In genomic region chr1:183588827-183589226, GRCh38 we compare ENCODE assay signal across 10 cellular contexts. TPM values are rescaled to one million over a fixed set of nuclear protein-coding genes. Genes with fewer than 3 reads are reported as not detected.
DNase-seq lines count a peak whose midpoint lies in the region; ATAC-seq, FAIRE-seq and TF ChIP-seq lines count a peak whose summit lies in the region.
"Had no signal": no experiment of that assay in that cellular context is flagged by ENCODE, and none has a peak within 500 bp of the region (broad histone marks: within the 10 kb centered on the region; RNA-seq: fewer than 3 reads in every experiment).

No MANE protein-coding gene starts in this region.

- CTCF ChIA-PET in Calu3 (lab: Charles Lee) (interaction anchor here (0.6 to 1.8 kb wide), 5 partner anchors 11 to 307 kb away, joined by 3 to 14 read pairs (median 4); no protein-coding TSS in a partner anchor), WTC11 (lab: Charles Lee) (no interaction called here)

- H3K27ac Mint-ChIP-seq in Calu3 (ENCODE audit: unreplicated experiment) (no peak overlapping the region), WTC11 (no peak overlapping the region)

- H3K4me3 Mint-ChIP-seq in Calu3 (ENCODE audit: low read depth, unreplicated experiment) (no peak overlapping the region), WTC11 (no peak overlapping the region)

- TF ChIP-seq CTCF in Calu3 (IDR thresholded peaks at IDR 0.05; ENCODE audit: unreplicated experiment) (no peak), epithelial cell of esophagus (IDR thresholded peaks at IDR 0.05; ENCODE audit: insufficient read depth, low read depth, low read length, missing control alignments) (no peak), kidney (IDR thresholded peaks at IDR 0.05; ENCODE audit: borderline replicate concordance, extremely low read depth, insufficient read depth) (no peak), WTC11 (IDR thresholded peaks at IDR 0.05) (no peak)

- H3K36me3 ChIP-seq in kidney (ENCODE audit: control insufficient read depth in 1 of 2, insufficient read depth in 2 of 2, low read length in 2 of 2), result no peaks in the 10 kb centered on the region
- H3K36me3 ChIP-seq: ascending aorta had no signal

- POLR2A ChIA-PET in WTC11 (lab: Charles Lee), result no interaction called here

- intact Hi-C loops in Calu3 (cut with micrococcal nuclease; ENCODE audit: unreplicated experiment) (no loop called here), kidney (cut with DNase I) (no loop called here)

- no peaks in the 10 kb centered on the region for H3K4me1 ChIP-seq in kidney (ENCODE audit: control insufficient read depth in 1 of 2, insufficient read depth in 1 of 2, low read depth in 1 of 2, low read length in 2 of 2)
- H3K4me1 ChIP-seq: ascending aorta had no signal

- H3K27ac ChIP-seq in kidney (ENCODE audit: low read depth in 2 of 2, low read length in 2 of 2), result no peak overlapping the region

- DNase-seq in Calu3 (peak; percentile 30), LoVo (ENCODE audit: low spot score) (peak; percentile 44), epithelial cell of esophagus (ENCODE audit: low read depth) (peak; percentile 36), pons (ENCODE audit: low spot score) (peak; percentile 81), 8988T (no peak), kidney (no peak), WTC11 (ENCODE audit: low spot score) (no peak)
- DNase-seq: Karpas-422 had no signal

- H3K36me3 Mint-ChIP-seq in Calu3 (ENCODE audit: insufficient read depth, unreplicated experiment) (no peaks in the 10 kb centered on the region), WTC11 (no peaks in the 10 kb centered on the region)

- H3K27me3 Mint-ChIP-seq in Calu3 (ENCODE audit: unreplicated experiment) (no peaks in the 10 kb centered on the region), WTC11 (ENCODE audit: low read depth) (no peaks in the 10 kb centered on the region)

- peaks cover 32% of the 10 kb centered on the region for H3K4me1 Mint-ChIP-seq in Calu3 (ENCODE audit: low read depth, unreplicated experiment)
- peaks cover 39% of the 10 kb centered on the region for H3K4me1 Mint-ChIP-seq in WTC11

- BruUV-seq in Calu3 (replicated peaks; lab: Mats Ljungman, UMichigan), result no TSS peak

- no peak for ATAC-seq in WTC11
- no peak for ATAC-seq in HG02884 (IDR thresholded peaks at IDR 0.05; ENCODE audit: unreplicated experiment)

- FAIRE-seq in kidney (lab: Jason Lieb, UNC), result no peak

- H3K9me3 ChIP-seq in kidney (ENCODE audit: control insufficient read depth in 1 of 2, low read length in 2 of 2), result no peaks in the 10 kb centered on the region
- H3K9me3 ChIP-seq: ascending aorta had no signal

- H3K4me3 ChIP-seq in epithelial cell of esophagus (ENCODE audit: low read length) (no peak overlapping the region), kidney (ENCODE audit: low read length in 2 of 2) (no peak overlapping the region)

- H3K9me3 Mint-ChIP-seq in Calu3 (ENCODE audit: low read depth, unreplicated experiment) (no peaks in the 10 kb centered on the region), WTC11 (no peaks in the 10 kb centered on the region)

- H3K9ac ChIP-seq in kidney (ENCODE audit: low read length in 2 of 2), result no peak overlapping the region

TF ChIP-seq in WTC11, 78 proteins besides CTCF, POLR2A, EP300 and RAD21:
- TF ChIP-seq NFATC4 (CRISPR knock-in tag; IDR thresholded peaks at IDR 0.05) (no peak), ZNF121 (CRISPR knock-in tag; IDR thresholded peaks at IDR 0.05) (no peak), NFE2L1 (CRISPR knock-in tag; IDR thresholded peaks at IDR 0.05) (no peak), E2F5 (CRISPR knock-in tag; IDR thresholded peaks at IDR 0.05) (no peak), NR2C2 (CRISPR knock-in tag; IDR thresholded peaks at IDR 0.05) (no peak), ATF1 (CRISPR knock-in tag; IDR thresholded peaks at IDR 0.05) (no peak), ESRRA (CRISPR knock-in tag; IDR thresholded peaks at IDR 0.05; ENCODE audit: borderline replicate concordance) (no peak), RORB (CRISPR knock-in tag; IDR thresholded peaks at IDR 0.05) (no peak)

RNA-seq across cellular contexts. Expression of gene NCF2, which starts 1.4 kb away (rescaled TPM):
- 5.5 and 8.6 TPM in 2 replicates for total RNA-seq in Calu3 (2022)
- total RNA-seq in kidney, result 16.7 TPM
- 2.5 TPM for polyA plus RNA-seq in kidney (ENCODE audit: insufficient read depth, low read depth, low replicate concordance)
- total RNA-seq in WTC11 (2021), result 0.25 to 0.52 TPM (median 0.41 TPM) in 3 replicates

RNA-seq across cellular contexts. Expression of gene ARPC5, which starts 46.8 kb away (rescaled TPM):
- 135 and 148 TPM in 2 replicates for total RNA-seq in Calu3 (2022)
- total RNA-seq in kidney, result 107 TPM
- 75.9 TPM for polyA plus RNA-seq in kidney (ENCODE audit: insufficient read depth, low read depth, low replicate concordance)
- total RNA-seq in WTC11 (2021), result 51.7 to 60.9 TPM (median 56.8 TPM) in 3 replicates

Comparison
In these comparisons a context has a peak if more than half of its experiments do, and no peak if none do; other contexts are left out.
1. DNase-seq: peak in Calu3 (single experiment), LoVo (single experiment), epithelial cell of esophagus (single experiment) and pons (single experiment); none in 8988T (single experiment), kidney (single experiment) and WTC11 (single experiment).